Comparison of ENCODE assay signal across 1 cellular context in genomic region chr6:35776364-35777215, GRCh38.
TF ChIP-seq lines count a peak whose summit lies in the region.

TSS of gene CLPSL2 (plus strand) at chr6:35776598. CDS start at chr6:35776619, 21 bp downstream.

TF ChIP-seq in HepG2, 621 proteins besides CTCF, POLR2A, EP300 and RAD21 (continued from another document and continues in another):
- TF ChIP-seq POGK (CRISPR knock-in tag; conservative IDR thresholded peaks at IDR 0.05) (0 out of 2 replicates have a peak, but pooled peaks have one; percentile 49), HOXA3 (CRISPR knock-in tag; IDR thresholded peaks at IDR 0.05) (no peak), CREB3 (CRISPR knock-in tag; IDR thresholded peaks at IDR 0.05) (no peak), ZNF713 (CRISPR knock-in tag; IDR thresholded peaks at IDR 0.05) (no peak), E2F2 (CRISPR knock-in tag; IDR thresholded peaks at IDR 0.05; ENCODE audit: borderline replicate concordance) (no peak), TIGD3 (CRISPR knock-in tag; IDR thresholded peaks at IDR 0.05; ENCODE audit: borderline replicate concordance) (no peak), ZEB1 (IDR thresholded peaks at IDR 0.05; ENCODE audit: insufficient replicate concordance, low read depth) (no peak), ZSCAN30 (CRISPR knock-in tag; IDR thresholded peaks at IDR 0.05) (no peak), ZBTB43 (CRISPR knock-in tag; conservative IDR thresholded peaks at IDR 0.05) (no peak), ZBTB33 (CRISPR knock-in tag; IDR thresholded peaks at IDR 0.05) (no peak), CSRNP1 (CRISPR knock-in tag; IDR thresholded peaks at IDR 0.05) (no peak), ZNF687 (CRISPR knock-in tag; IDR thresholded peaks at IDR 0.05) (peak; percentile 78), ZNF883 (CRISPR knock-in tag; IDR thresholded peaks at IDR 0.05; ENCODE audit: not compliant biosample characterization) (peak; percentile 45), HBP1 (CRISPR knock-in tag; IDR thresholded peaks at IDR 0.05; ENCODE audit: low read depth) (no peak), HIVEP1 (CRISPR knock-in tag; IDR thresholded peaks at IDR 0.05) (no peak), PRDM4 (CRISPR knock-in tag; IDR thresholded peaks at IDR 0.05; ENCODE audit: borderline replicate concordance) (no peak), CHD4 (IDR thresholded peaks at IDR 0.05; ENCODE audit: borderline replicate concordance, low read length) (no peak), JUND (CRISPR knock-in tag; IDR thresholded peaks at IDR 0.05) (no peak), ZGPAT (CRISPR knock-in tag; IDR thresholded peaks at IDR 0.05) (0 out of 2 replicates have a peak, but pooled peaks have one; percentile 30), ZBTB44 (CRISPR knock-in tag; IDR thresholded peaks at IDR 0.05) (no peak), EZH2 (conservative IDR thresholded peaks at IDR 0.05; ENCODE audit: low read depth, low read length) (no peak; the same call in 1 of the 2 replicates), SRSF4 (IDR thresholded peaks at IDR 0.05; ENCODE audit: low read depth, low read length, poor library complexity, severe bottlenecking) (no peak), ZNF20 (CRISPR knock-in tag; IDR thresholded peaks at IDR 0.05) (no peak), ZNF383 (CRISPR knock-in tag; IDR thresholded peaks at IDR 0.05; ENCODE audit: borderline replicate concordance) (no peak), ZNF773 (CRISPR knock-in tag; IDR thresholded peaks at IDR 0.05; ENCODE audit: borderline replicate concordance) (no peak), HINFP (CRISPR knock-in tag; IDR thresholded peaks at IDR 0.05; ENCODE audit: low read depth) (no peak), FOXK1 (CRISPR knock-in tag; IDR thresholded peaks at IDR 0.05; ENCODE audit: borderline replicate concordance, low read depth) (no peak)
